ENCODE assay signal across 14 cellular contexts in the genomic region with DNA sequence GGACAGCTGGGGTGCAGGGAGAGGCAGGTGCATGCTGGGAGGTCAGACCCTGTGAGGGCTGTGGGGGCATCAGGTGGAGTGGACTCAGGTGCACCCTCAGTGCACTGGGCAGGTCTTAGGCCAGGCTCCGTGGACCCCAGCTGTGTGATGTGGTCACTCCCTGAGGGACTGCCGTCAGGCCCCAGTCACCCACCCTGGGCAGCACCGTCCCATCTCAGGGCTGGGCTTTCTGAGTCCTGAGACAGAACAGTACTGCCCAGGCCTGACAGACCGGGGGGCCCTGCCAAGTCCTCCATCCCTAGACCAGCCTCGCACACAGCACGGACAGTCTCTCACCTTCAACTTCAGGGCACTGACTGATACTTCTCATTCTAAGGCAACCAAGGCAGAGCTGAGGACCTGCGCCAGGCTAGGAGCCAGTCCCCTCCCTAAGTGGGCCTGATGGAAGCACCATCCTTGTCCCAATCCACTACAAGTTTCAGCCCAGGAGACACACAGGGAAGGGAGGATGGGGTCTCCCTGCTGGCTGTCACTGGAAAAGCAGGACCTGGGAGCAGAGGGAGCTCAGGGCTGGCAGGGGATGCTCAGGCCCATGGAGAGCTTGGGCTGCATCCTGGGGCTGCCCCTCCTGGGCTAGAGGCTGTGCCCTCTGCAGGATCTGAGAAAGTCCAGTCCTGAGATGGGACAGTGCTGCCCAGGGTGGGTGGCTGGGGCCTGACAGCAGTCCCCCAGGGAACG.
DNase-seq lines count a peak whose midpoint lies in the region; ATAC-seq and TF ChIP-seq lines count a peak whose summit lies in the region.
"Had no signal": no experiment of that assay in that cellular context is flagged by ENCODE, and none has a peak within 500 bp of the region (broad histone marks: within the 10 kb centered on the region; RNA-seq: fewer than 3 reads in every experiment).

No MANE protein-coding gene starts in this region.

- in situ Hi-C loops in brain microvascular endothelial cell (cut with HindIII; ENCODE audit: low pct_ligation_motif_present, low sequenced_read_pairs), result no loop called here

- no peak overlapping the region for H3K4me3 Mint-ChIP-seq in H9
- H3K4me3 Mint-ChIP-seq in activated CD4-positive, alpha-beta T cell treated with anti-CD3 and anti-CD28 coated beads, Interleukin-2, amount 10 ng/mL, durations not matched to agents 7 days and 5 days, result no peak overlapping the region
- H3K4me3 Mint-ChIP-seq: CD4-positive, alpha-beta memory T cell; IgD-negative memory B cell had no signal

- H2BK15ac ChIP-seq in H9 (ENCODE audit: low read depth, low read length) (no peak overlapping the region), mesendoderm (replicated peaks; ENCODE audit: low read depth) (no peak overlapping the region)

- H4K5ac ChIP-seq in H9 (ENCODE audit: insufficient read length, low read depth, low read length) (no peak overlapping the region), mesendoderm (ENCODE audit: low read length) (no peak overlapping the region)

- H4K8ac ChIP-seq in H9 (replicated peaks; ENCODE audit: insufficient read length, low read depth, low read length) (no peak overlapping the region), mesendoderm (ENCODE audit: low read depth, low read length) (no peak overlapping the region)

- CTCF ChIA-PET in A673 (lab: Charles Lee), result no interaction called here
- CTCF ChIA-PET in activated CD4-positive, alpha-beta T cell treated with anti-CD3 and anti-CD28 coated beads, Interleukin-2, amount 10 ng/mL, durations not matched to agents 7 days and 5 days (lab: Charles Lee), result interaction anchor here (1.4 kb wide), 1 partner anchor 11 kb away, joined by 3 read pairs; no protein-coding TSS in a partner anchor

- H3K4me1 ChIP-seq in A673 (ENCODE audit: insufficient read depth, low read length, poor library complexity, severe bottlenecking) (no peaks in the 10 kb centered on the region), H9 (ENCODE audit: insufficient read depth, low read length) (no peaks in the 10 kb centered on the region), mesendoderm (ENCODE audit: control insufficient read depth, low read depth, low read length) (no peaks in the 10 kb centered on the region)
- H3K4me1 ChIP-seq: BE2C had no signal

- H3K56ac ChIP-seq in H9 (ENCODE audit: insufficient read length, low read depth, low read length) (no peak overlapping the region), mesendoderm (ENCODE audit: low read length) (no peak overlapping the region)

- no peak overlapping the region for H4K91ac ChIP-seq in H9 (ENCODE audit: insufficient read length, low read depth, low read length)

- no peak overlapping the region for H3K27ac Mint-ChIP-seq in H9
- H3K27ac Mint-ChIP-seq in activated CD4-positive, alpha-beta T cell treated with anti-CD3 and anti-CD28 coated beads, Interleukin-2, amount 10 ng/mL, durations not matched to agents 7 days and 5 days, result no peak overlapping the region
- H3K27ac Mint-ChIP-seq: CD4-positive, alpha-beta memory T cell; IgD-negative memory B cell had no signal

- H3K9me3 ChIP-seq in A673 (ENCODE audit: low read depth, low read length, poor library complexity, severe bottlenecking) (no peaks in the 10 kb centered on the region), H9 (ENCODE audit: control insufficient read depth, low read depth, low read length) (peaks cover 2% of the 10 kb centered on the region)
- H3K9me3 ChIP-seq: BE2C had no signal

- POLR2A ChIA-PET in A673 (lab: Charles Lee; ENCODE audit: low non-redundant PET), result interaction anchor here (0.6 kb wide), 1 partner anchor 1473 kb away, joined by 9 read pairs; no protein-coding TSS in a partner anchor
- POLR2A ChIA-PET in activated CD4-positive, alpha-beta T cell treated with anti-CD3 and anti-CD28 coated beads, Interleukin-2, amount 10 ng/mL, durations not matched to agents 7 days and 5 days (lab: Charles Lee), result no interaction called here

- no peaks in the 10 kb centered on the region for H3K27me3 Mint-ChIP-seq in H9 (ENCODE audit: low read depth)
- no peaks in the 10 kb centered on the region for H3K27me3 Mint-ChIP-seq in activated CD4-positive, alpha-beta T cell treated with anti-CD3 and anti-CD28 coated beads, Interleukin-2, amount 10 ng/mL, durations not matched to agents 7 days and 5 days
- H3K27me3 Mint-ChIP-seq: CD4-positive, alpha-beta memory T cell had no signal

- H3K36me3 ChIP-seq in A673 (ENCODE audit: insufficient read depth, low read length, poor library complexity, severe bottlenecking) (no peaks in the 10 kb centered on the region), brain microvascular endothelial cell (replicated peaks) (no peaks in the 10 kb centered on the region), mesendoderm (ENCODE audit: control insufficient read depth, insufficient read depth, low read length) (no peaks in the 10 kb centered on the region)
- H3K36me3 ChIP-seq: BE2C had no signal

- H3K23ac ChIP-seq in H9 (ENCODE audit: insufficient read length, low read depth, low read length), result no peak overlapping the region
- no peak overlapping the region for H3K23ac ChIP-seq in mesendoderm (ENCODE audit: low read length)

- H3K4me2 ChIP-seq in H9 (ENCODE audit: insufficient read depth, insufficient read length, low read length) (no peak overlapping the region), mesendoderm (ENCODE audit: low read length) (no peak overlapping the region)

- H2BK20ac ChIP-seq in H9 (ENCODE audit: low read depth, low read length, poor library complexity, severe bottlenecking), result no peak overlapping the region

- no peak overlapping the region for H3K18ac ChIP-seq in H9 (ENCODE audit: insufficient read length, low read depth, low read length)
- H3K18ac ChIP-seq in mesendoderm (ENCODE audit: low read length), result no peak overlapping the region

- no peak overlapping the region for H3K9ac ChIP-seq in H9 (ENCODE audit: extremely low read depth, insufficient read length, low read length)
- H3K9ac ChIP-seq in mesendoderm (ENCODE audit: low read length), result no peak overlapping the region

- intact Hi-C loops in A673 (cut with micrococcal nuclease; ENCODE audit: unreplicated experiment), result no loop called here
- intact Hi-C loops in left cardiac atrium (cut with DNase I), result no loop called here

- H2BK120ac ChIP-seq in H9 (ENCODE audit: low read depth, low read length, poor library complexity, severe bottlenecking) (no peak overlapping the region), mesendoderm (ENCODE audit: low read depth, low read length) (no peak overlapping the region)

- no peaks in the 10 kb centered on the region for H3K79me1 ChIP-seq in H9 (ENCODE audit: insufficient read depth, low read depth, low read length, poor library complexity, severe bottlenecking)
- H3K79me1 ChIP-seq in mesendoderm (ENCODE audit: low read length), result no peaks in the 10 kb centered on the region

- WGBS in H9 (ENCODE audit: extremely low coverage, insufficient read length, low lambda C conversion rate), result no CpG with 5 or more reads among the region's 8 CpGs
- WGBS in mesendoderm (ENCODE audit: extremely low coverage, insufficient coverage, low lambda C conversion rate), result no CpG with 5 or more reads among the region's 8 CpGs

- H3K23me2 ChIP-seq in H9 (ENCODE audit: insufficient read length, low read depth, low read length, poor library complexity, severe bottlenecking), result no peaks in the 10 kb centered on the region

- no peak overlapping the region; the same call in 1 of the 2 replicates for H3K14ac ChIP-seq in H9 (ENCODE audit: insufficient read depth, low read length)

- H2AK5ac ChIP-seq in H9 (ENCODE audit: insufficient read length, low read length) (no peak overlapping the region), mesendoderm (ENCODE audit: low read length) (no peak overlapping the region)

- DNase-seq in A673 (ENCODE audit: low spot score) (peak; percentile 10), H9 (no peak), brain microvascular endothelial cell (no peak), mesendoderm (peak; percentile 13), Ammon's horn (ENCODE audit: low spot score) (no peak), left cardiac atrium (no peak)
- DNase-seq in activated CD4-positive, alpha-beta T cell treated with anti-CD3 and anti-CD28 coated beads, Interleukin-2, amount 10 ng/mL, durations not matched to agents 7 days and 5 days, result no peak
- no peak for DNase-seq in stimulated activated naive CD8-positive, alpha-beta T cell treated with anti-CD3 and anti-CD28 coated beads, Interleukin-15, Interleukin-2, amounts not matched to agents 100 U/mL and 50 U/mL, for 24 hours
- DNase-seq: BE2C; CD4-positive, alpha-beta memory T cell; DMS53; GF-D8 had no signal

- TF ChIP-seq CTCF in A673 (conservative IDR thresholded peaks at IDR 0.05; ENCODE audit: low read depth, low read length), result no peak
- TF ChIP-seq CTCF in H9 (conservative IDR thresholded peaks at IDR 0.05), result peak; percentile 20; the same call in 2 of the 3 replicates
- peak; percentile 13 for TF ChIP-seq CTCF in brain microvascular endothelial cell (IDR thresholded peaks at IDR 0.05; ENCODE audit: low read depth, low read length, missing control alignments)

- no peaks in the 10 kb centered on the region for H3K4me1 Mint-ChIP-seq in H9
- H3K4me1 Mint-ChIP-seq in activated CD4-positive, alpha-beta T cell treated with anti-CD3 and anti-CD28 coated beads, Interleukin-2, amount 10 ng/mL, durations not matched to agents 7 days and 5 days, result no peaks in the 10 kb centered on the region
- H3K4me1 Mint-ChIP-seq: CD4-positive, alpha-beta memory T cell had no signal

- no peak overlapping the region for H2AFZ ChIP-seq in H9 (ENCODE audit: low read length)

- ATAC-seq in stimulated activated naive CD8-positive, alpha-beta T cell treated with anti-CD3 and anti-CD28 coated beads, Interleukin-15, Interleukin-2, amounts not matched to agents 100 U/mL and 50 U/mL, for 24 hours, result no peak
- ATAC-seq in left cardiac atrium, result no peak

- H3K4ac ChIP-seq in H9 (ENCODE audit: low read depth, low read length), result no peak overlapping the region
- no peak overlapping the region for H3K4ac ChIP-seq in mesendoderm (ENCODE audit: low read depth, low read length)

- H4K20me1 ChIP-seq in H9 (ENCODE audit: control insufficient read depth, insufficient read depth, insufficient read length), result no peaks in the 10 kb centered on the region

- no TSS peak for BruUV-seq in A673 (replicated peaks; lab: Mats Ljungman, UMichigan)

- H2BK5ac ChIP-seq in H9 (ENCODE audit: insufficient read length, low read length) (no peak overlapping the region), mesendoderm (ENCODE audit: low read length) (no peak overlapping the region)

- no peak overlapping the region for H3T11ph ChIP-seq in H9 (ENCODE audit: low read length)

- H3K27ac ChIP-seq in A673 (ENCODE audit: low read depth, low read length, poor library complexity, severe bottlenecking), result no peak overlapping the region
- H3K27ac ChIP-seq in H9 (ENCODE audit: insufficient read length, low read depth, low read length), result no peak overlapping the region
- no peak overlapping the region for H3K27ac ChIP-seq in brain microvascular endothelial cell
- H3K27ac ChIP-seq in mesendoderm (ENCODE audit: low read depth, low read length), result no peak overlapping the region
- H3K27ac ChIP-seq: C4-2B had no signal

- peaks cover under 1 to 5% (median 3%) of the 10 kb centered on the region in 3 experiments; a peak in 6 of 7 replicates for H3K36me3 Mint-ChIP-seq in H9 (ENCODE audit: insufficient read depth in 1 of 3, low read depth in 3 of 3)
- H3K36me3 Mint-ChIP-seq in activated CD4-positive, alpha-beta T cell treated with anti-CD3 and anti-CD28 coated beads, Interleukin-2, amount 10 ng/mL, durations not matched to agents 7 days and 5 days (ENCODE audit: low read depth), result no peaks in the 10 kb centered on the region
- H3K36me3 Mint-ChIP-seq: CD4-positive, alpha-beta memory T cell; IgD-negative memory B cell had no signal

- H3K4me3 ChIP-seq in A673 (ENCODE audit: low read depth, low read length, poor library complexity, severe bottlenecking) (no peak overlapping the region), brain microvascular endothelial cell (ENCODE audit: low read depth, low read length) (no peak overlapping the region), mesendoderm (ENCODE audit: low read length) (no peak overlapping the region)

- H2BK12ac ChIP-seq in H9 (ENCODE audit: insufficient read length, low read depth, low read length), result no peak overlapping the region

- H3K79me2 ChIP-seq in H9 (ENCODE audit: insufficient read depth, low read length) (no peaks in the 10 kb centered on the region), mesendoderm (ENCODE audit: control insufficient read depth, insufficient read depth, low read length) (no peaks in the 10 kb centered on the region)

- H3K27me3 ChIP-seq in A673 (replicated peaks; ENCODE audit: insufficient read depth, low read depth, low read length, poor library complexity) (no peaks in the 10 kb centered on the region), H9 (ENCODE audit: insufficient read depth, low read length) (no peaks in the 10 kb centered on the region), brain microvascular endothelial cell (replicated peaks) (no peaks in the 10 kb centered on the region), mesendoderm (ENCODE audit: insufficient read depth, low read length, poor library complexity) (no peaks in the 10 kb centered on the region)

- peaks cover 6 to 10% of the 10 kb centered on the region in 2 experiments for H3K9me3 Mint-ChIP-seq in H9
- H3K9me3 Mint-ChIP-seq in activated CD4-positive, alpha-beta T cell treated with anti-CD3 and anti-CD28 coated beads, Interleukin-2, amount 10 ng/mL, durations not matched to agents 7 days and 5 days, result no peaks in the 10 kb centered on the region

Comparison
In these comparisons a context has a peak if more than half of its experiments do, and no peak if none do; other contexts are left out.
1. DNase-seq: peak in A673 (single experiment) and mesendoderm (single experiment); none in H9 (single experiment), brain microvascular endothelial cell (single experiment), activated CD4-positive, alpha-beta T cell treated with anti-CD3 and anti-CD28 coated beads, Interleukin-2, amount 10 ng/mL, durations not matched to agents 7 days and 5 days (single experiment), Ammon's horn (single experiment), stimulated activated naive CD8-positive, alpha-beta T cell treated with anti-CD3 and anti-CD28 coated beads, Interleukin-15, Interleukin-2, amounts not matched to agents 100 U/mL and 50 U/mL, for 24 hours (single experiment) and left cardiac atrium (single experiment).